ENCODE assay signal across 8 cellular contexts in the genomic region with DNA sequence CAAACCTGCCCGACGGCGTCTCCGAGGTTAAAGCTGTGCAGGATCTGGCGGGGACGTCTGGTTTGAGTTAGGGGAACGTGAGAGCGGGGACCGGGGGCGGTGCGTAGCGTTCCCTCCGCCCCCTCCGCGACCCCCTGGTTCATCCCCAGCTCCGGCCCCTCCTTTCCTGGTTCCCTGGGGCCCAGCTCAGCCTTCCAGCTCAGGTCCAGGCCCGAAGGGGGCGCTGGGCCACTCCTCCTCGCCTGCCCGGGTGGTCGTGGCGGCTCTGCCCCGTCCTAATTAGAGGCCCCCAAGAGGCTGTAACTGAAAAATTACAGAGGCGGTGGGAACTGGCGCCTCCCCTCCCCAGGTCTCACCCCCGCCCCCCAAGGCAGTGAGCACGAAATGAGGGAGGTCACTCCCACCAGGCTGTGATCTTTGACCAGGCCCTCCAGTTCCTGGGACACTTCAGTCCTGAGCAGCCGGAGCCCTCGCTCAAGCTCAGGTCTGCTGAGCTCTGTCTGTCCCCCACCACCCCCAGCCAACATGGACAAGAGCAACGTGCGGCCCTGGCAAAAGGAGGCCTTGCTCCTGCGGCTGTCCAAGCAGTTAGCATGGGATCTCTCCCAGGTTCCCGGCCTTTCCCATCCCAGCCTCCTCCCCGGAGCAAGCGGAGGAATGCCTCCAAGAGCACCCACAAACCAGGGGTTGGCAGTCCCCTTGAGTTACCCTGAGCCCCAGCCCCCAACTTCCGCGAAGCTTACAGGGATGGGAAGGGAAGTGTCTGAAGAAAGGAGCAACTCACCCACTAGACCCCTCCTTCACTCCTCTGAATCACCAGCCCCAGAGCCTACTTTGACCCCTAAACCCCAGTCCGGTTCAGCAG. TPM values are rescaled to one million over a fixed set of nuclear protein-coding genes. Genes with fewer than 3 reads are reported as not detected.
A peak's percentile ranks its signal among the peaks of the same experiment; 100 is the strongest.
DNase-seq lines count a peak whose midpoint lies in the region; ATAC-seq and TF ChIP-seq lines count a peak whose summit lies in the region.

No MANE protein-coding gene starts in this region.

- peak; percentile 54 for TF ChIP-seq CTCF in choroid plexus epithelial cell (conservative IDR thresholded peaks at IDR 0.05; ENCODE audit: low read depth, low read length)

- H3K9me3 ChIP-seq in mesodermal cell (ENCODE audit: control insufficient read depth, low read length) = no peaks in the 10 kb centered on the region

- H3K36me3 ChIP-seq in mesodermal cell (ENCODE audit: control insufficient read depth, insufficient read depth, low read length) = no peaks in the 10 kb centered on the region

- no peak for DNase-seq in activated naive CD4-positive, alpha-beta T cell (lab: John Stamatoyannopoulos, UW)
- DNase-seq in choroid plexus epithelial cell (ENCODE audit: low read depth) (peak; percentile 51), mucosa of gallbladder (ENCODE audit: low spot score) (no peak), AG20443 (ENCODE audit: low spot score) (no peak)

- H3K27ac ChIP-seq in mesodermal cell (ENCODE audit: low read depth, low read length, severe bottlenecking) = peak overlapping the region; percentile 98

- WGBS in mesodermal cell (ENCODE audit: insufficient coverage in 2 of 2), 2 experiments = 15 to 16% methylated on average over 21 to 26 of the region's 38 CpGs

- peak overlapping the region; percentile 91 for H3K27ac Mint-ChIP-seq in activated naive CD4-positive, alpha-beta T cell treated with anti-CD3 and anti-CD28 coated beads, Interleukin-2, amount 50 U/mL, for 24 hours

- no peaks in the 10 kb centered on the region for H3K27me3 Mint-ChIP-seq in activated naive CD4-positive, alpha-beta T cell treated with anti-CD3 and anti-CD28 coated beads, Interleukin-2, amount 50 U/mL, for 24 hours

- peaks cover 49% of the 10 kb centered on the region for H3K4me1 Mint-ChIP-seq in activated naive CD4-positive, alpha-beta T cell treated with anti-CD3 and anti-CD28 coated beads, Interleukin-2, amount 50 U/mL, for 24 hours

- H3K4me1 ChIP-seq in mesodermal cell (ENCODE audit: control insufficient read depth, insufficient read depth, low read length, poor library complexity, severe bottlenecking) = peaks cover 62% of the 10 kb centered on the region

- H3K4me3 ChIP-seq in choroid plexus epithelial cell (ENCODE audit: low read depth, low read length) (peak overlapping the region; percentile 74), mesodermal cell (ENCODE audit: extremely low read depth, insufficient read depth, low read length, poor library complexity, severe bottlenecking) (peak overlapping the region; percentile 39)

- peak overlapping the region; percentile 91 for H3K4me3 Mint-ChIP-seq in activated naive CD4-positive, alpha-beta T cell treated with anti-CD3 and anti-CD28 coated beads, Interleukin-2, amount 50 U/mL, for 24 hours

- H3K36me3 Mint-ChIP-seq in activated naive CD4-positive, alpha-beta T cell treated with anti-CD3 and anti-CD28 coated beads, Interleukin-2, amount 50 U/mL, for 24 hours = no peaks in the 10 kb centered on the region

- H3K9me3 Mint-ChIP-seq in activated naive CD4-positive, alpha-beta T cell treated with anti-CD3 and anti-CD28 coated beads, Interleukin-2, amount 50 U/mL, for 24 hours = no peaks in the 10 kb centered on the region

- no peak for ATAC-seq in HG03280 (IDR thresholded peaks at IDR 0.05; ENCODE audit: unreplicated experiment)
- no peak for ATAC-seq in GM18858 (IDR thresholded peaks at IDR 0.05; ENCODE audit: unreplicated experiment)

RNA-seq across cellular contexts. Expression of gene CD248, which starts 3.3 kb away (rescaled TPM):
- polyA plus RNA-seq in mesodermal cell (2013, experiment 1 of 2) = 40.0 TPM
- 37.8 TPM for polyA plus RNA-seq in mesodermal cell (2013, experiment 2 of 2)
- total RNA-seq in mucosa of gallbladder = 34.7 TPM

RNA-seq across cellular contexts. Expression of gene TMEM151A, which starts 21.9 kb away (rescaled TPM):
- polyA plus RNA-seq in mesodermal cell (2013, experiment 1 of 2) = 0.26 TPM
- 0.30 TPM for polyA plus RNA-seq in mesodermal cell (2013, experiment 2 of 2)
- total RNA-seq in mucosa of gallbladder = 61.6 TPM

RNA-seq across cellular contexts. Expression of gene RIN1, which starts 22.7 kb away (rescaled TPM):
- polyA plus RNA-seq in mesodermal cell (2013, experiment 1 of 2) = 11.6 TPM
- 8.9 TPM for polyA plus RNA-seq in mesodermal cell (2013, experiment 2 of 2)
- 16.0 TPM for total RNA-seq in mucosa of gallbladder

RNA-seq across cellular contexts. Expression of gene YIF1A, which starts 24.6 kb away (rescaled TPM):
- 114 TPM for polyA plus RNA-seq in mesodermal cell (2013, experiment 1 of 2)
- 86.6 TPM for polyA plus RNA-seq in mesodermal cell (2013, experiment 2 of 2)
- 103 TPM for total RNA-seq in mucosa of gallbladder

RNA-seq across cellular contexts. Expression of gene BRMS1, which starts 31.4 kb away (rescaled TPM):
- 29.0 TPM for polyA plus RNA-seq in mesodermal cell (2013, experiment 1 of 2)
- 23.3 TPM for polyA plus RNA-seq in mesodermal cell (2013, experiment 2 of 2)
- 32.2 TPM for total RNA-seq in mucosa of gallbladder
